7 cellular contexts compared by ENCODE assay signal in genomic region chr13:52608184-52608583, GRCh38. TPM values are rescaled to one million over a fixed set of nuclear protein-coding genes. Genes with fewer than 3 reads are reported as not detected.
A peak's percentile ranks its signal among the peaks of the same experiment; 100 is the strongest.
DNase-seq lines count a peak whose midpoint lies in the region; ATAC-seq, FAIRE-seq and TF ChIP-seq lines count a peak whose summit lies in the region.
"Not testable (repeated sequence)": the region's sequence is repeated elsewhere in the genome, so short reads cannot be mapped to it uniquely, and the experiment has no call there.

No MANE protein-coding gene starts in this region.

- H3K27me3 Mint-ChIP-seq in GM23338 (ENCODE audit: insufficient read depth, low read depth, poor library complexity); astrocyte (ENCODE audit: low read depth, unreplicated experiment); mesothelial cell of epicardium (ENCODE audit: low read depth); progenitor cell of endocrine pancreas: not testable (repeated sequence)

- H2AK5ac ChIP-seq in IMR-90 (ENCODE audit: low read depth, low read length), result peak overlapping the region; percentile 39; the same call in 1 of the 2 replicates

- H3K27me3 ChIP-seq in GM23338 (ENCODE audit: insufficient read depth); IMR-90 (ENCODE audit: control insufficient read depth, insufficient read depth, low read length); PC-3 (ENCODE audit: low read length); astrocyte (ENCODE audit: insufficient read depth, low read length); gastroesophageal sphincter: not testable (repeated sequence)

- H3K56ac ChIP-seq in IMR-90 (ENCODE audit: extremely low read depth, insufficient read depth, low read length), result not testable (repeated sequence)

- not testable (repeated sequence) for H3K9me2 ChIP-seq in GM23338 (ENCODE audit: insufficient read depth); PC-3 (replicated peaks; ENCODE audit: low read length)

- POLR2A ChIA-PET in IMR-90 (lab: Charles Lee; ENCODE audit: unreplicated experiment); PC-3 (lab: Charles Lee; ENCODE audit: unreplicated experiment): not testable (repeated sequence)

- peak; percentile 37 for DNase-seq in GM23338 (ENCODE audit: low spot score)
- not testable (repeated sequence) for DNase-seq in IMR-90; PC-3; astrocyte (ENCODE audit: low read depth); mesothelial cell of epicardium (ENCODE audit: low spot score in 2 of 2, unreplicated experiment in 2 of 2); progenitor cell of endocrine pancreas (ENCODE audit: low spot score, unreplicated experiment)

- TF ChIP-seq POLR2A in IMR-90 (IDR thresholded peaks at IDR 0.05; ENCODE audit: low read depth, low read length); gastroesophageal sphincter (IDR thresholded peaks at IDR 0.05): not testable (repeated sequence)

- not testable (repeated sequence) for H3K36me3 Mint-ChIP-seq in GM23338 (ENCODE audit: low read depth); astrocyte (ENCODE audit: low read depth, unreplicated experiment); mesothelial cell of epicardium; progenitor cell of endocrine pancreas (ENCODE audit: insufficient read depth)

- H4K8ac ChIP-seq in IMR-90 (ENCODE audit: low read depth in 2 of 2, low read length in 2 of 2), result 0 out of 4 replicates have a peak overlapping the region, but pooled peaks of 1 of the 2 experiments have one; percentile 33

- not testable (repeated sequence) for H2BK120ac ChIP-seq in IMR-90 (ENCODE audit: low read depth, low read length)

- not testable (repeated sequence) for H2BK15ac ChIP-seq in IMR-90 (ENCODE audit: low read depth, low read length)

- FAIRE-seq in astrocyte (lab: Jason Lieb, UNC), result not testable (repeated sequence)

- H2AK9ac ChIP-seq in IMR-90 (replicated peaks; ENCODE audit: low read depth, low read length, poor library complexity), result not testable (repeated sequence)

- not testable (repeated sequence) for H3K9ac ChIP-seq in IMR-90 (ENCODE audit: low read depth, low read length); PC-3 (ENCODE audit: low read length); astrocyte (ENCODE audit: low read length)

- H3K79me2 ChIP-seq in GM23338 (replicated peaks; ENCODE audit: insufficient read depth); PC-3 (ENCODE audit: low read length); astrocyte (ENCODE audit: insufficient read depth, low read length): not testable (repeated sequence)

- ATAC-seq in GM23338, result peak; percentile 86
- ATAC-seq in IMR-90 (ENCODE audit: low read depth), result not testable (repeated sequence)
- ATAC-seq in PC-3, result peak; percentile 43; the same call in 1 of the 2 replicates
- peak; percentile 22 for ATAC-seq in gastroesophageal sphincter

- not testable (repeated sequence) for H3K4me3 Mint-ChIP-seq in GM23338; astrocyte (ENCODE audit: unreplicated experiment); mesothelial cell of epicardium; progenitor cell of endocrine pancreas (ENCODE audit: low read depth)

- dilution Hi-C loops in IMR-90 (cut with HindIII; ENCODE audit: low sequenced_read_pairs, unreplicated experiment), result not testable (repeated sequence)

- not testable (repeated sequence) for H3K23ac ChIP-seq in IMR-90 (ENCODE audit: low read depth, low read length)

- H3K9me1 ChIP-seq in IMR-90 (ENCODE audit: insufficient read depth, low read length), result not testable (repeated sequence)

- not testable (repeated sequence) for TF ChIP-seq RAD21 in IMR-90 (IDR thresholded peaks at IDR 0.05; ENCODE audit: low read length)

- WGBS in IMR-90 (ENCODE audit: extremely low coverage in 2 of 2, insufficient read length in 1 of 2), 2 experiments, result 60% methylated on average over 1 of the region's 8 CpGs; no CpG with 5 or more reads in 1 of the 2 experiments
- 49 to 63% methylated on average over 4 to 6 of the region's 8 CpGs for WGBS in gastroesophageal sphincter (ENCODE audit: low coverage in 1 of 2), 2 donors

- CTCF ChIA-PET in IMR-90 (lab: Yijun Ruan, JAX), result interaction anchor here (0.6 kb wide), 1 partner anchor 13 kb away, joined by 7 read pairs; no protein-coding TSS in a partner anchor
- CTCF ChIA-PET in PC-3 (lab: Charles Lee), result not testable (repeated sequence)

- in situ Hi-C loops in IMR-90 (cut with MboI; ENCODE audit: low sequenced_read_pairs), result loop anchor here (25.0 kb wide), 1 partner anchor 529 kb away; no protein-coding TSS in a partner anchor

- H3K4me1 ChIP-seq in GM23338 (ENCODE audit: insufficient read depth); IMR-90 (ENCODE audit: control insufficient read depth, insufficient read depth, low read length); PC-3 (ENCODE audit: insufficient read depth, low read length); astrocyte (ENCODE audit: insufficient read depth, low read length); gastroesophageal sphincter: not testable (repeated sequence)

- not testable (repeated sequence) for H3K4me3 ChIP-seq in GM23338; IMR-90 (ENCODE audit: insufficient read depth, low read depth, low read length); PC-3 (ENCODE audit: low read length); astrocyte (ENCODE audit: insufficient read depth, low read depth, low read length); gastroesophageal sphincter

- intact Hi-C loops in IMR-90 (cut with micrococcal nuclease); PC-3 (cut with micrococcal nuclease): not testable (repeated sequence)

- peak overlapping the region; percentile 51; the same call in 1 of the 2 replicates for H4K5ac ChIP-seq in IMR-90 (ENCODE audit: low read depth, low read length)

- H3K4ac ChIP-seq in IMR-90 (ENCODE audit: low read depth, low read length), result peak overlapping the region; percentile 65; the same call in 1 of the 2 replicates

- not testable (repeated sequence) for H4K91ac ChIP-seq in IMR-90 (ENCODE audit: insufficient read depth, low read depth, low read length)

- H3K4me1 Mint-ChIP-seq in GM23338; astrocyte (ENCODE audit: low read depth, unreplicated experiment); mesothelial cell of epicardium: not testable (repeated sequence)
- peaks cover 14% of the 10 kb centered on the region for H3K4me1 Mint-ChIP-seq in progenitor cell of endocrine pancreas (ENCODE audit: low read depth)

- H2BK20ac ChIP-seq in IMR-90 (ENCODE audit: low read depth, low read length), result not testable (repeated sequence)

- not testable (repeated sequence) for H3F3A ChIP-seq in GM23338 (replicated peaks; ENCODE audit: low read depth); PC-3 (ENCODE audit: low read length, unreplicated experiment)

- H3K27ac Mint-ChIP-seq in GM23338 (peak overlapping the region; percentile 31; the same call in 1 of the 2 replicates), mesothelial cell of epicardium (peak overlapping the region; percentile 62), progenitor cell of endocrine pancreas (peak overlapping the region; percentile 14)
- not testable (repeated sequence) for H3K27ac Mint-ChIP-seq in astrocyte (ENCODE audit: unreplicated experiment)

- not testable (repeated sequence) for TF ChIP-seq EP300 in gastroesophageal sphincter (IDR thresholded peaks at IDR 0.05)

- not testable (repeated sequence) for H4K20me1 ChIP-seq in GM23338 (replicated peaks; ENCODE audit: insufficient read depth); IMR-90 (ENCODE audit: insufficient read depth, low read length); PC-3 (ENCODE audit: low read length); astrocyte (ENCODE audit: insufficient read depth, low read length)

- not testable (repeated sequence) for H3K79me1 ChIP-seq in IMR-90 (ENCODE audit: low read depth in 1 of 2, low read length in 2 of 2)

- H3K18ac ChIP-seq in IMR-90 (ENCODE audit: low read depth, low read length), result not testable (repeated sequence)

- H2AFZ ChIP-seq in GM23338, result peak overlapping the region; percentile 59; the same call in 1 of the 2 replicates
- not testable (repeated sequence) for H2AFZ ChIP-seq in IMR-90 (replicated peaks; ENCODE audit: low read length, poor library complexity); PC-3 (ENCODE audit: low read length)
- peak overlapping the region; percentile 10 for H2AFZ ChIP-seq in astrocyte (ENCODE audit: low read depth, low read length)

- H3K9me3 ChIP-seq in IMR-90 (ENCODE audit: control insufficient read depth, insufficient read depth, low read length); PC-3 (ENCODE audit: low read length); astrocyte (ENCODE audit: insufficient read depth, low read depth, low read length); gastroesophageal sphincter: not testable (repeated sequence)

- BruUV-seq in IMR-90 (replicated peaks; lab: Mats Ljungman, UMichigan); PC-3 (replicated peaks; lab: Mats Ljungman, UMichigan): not testable (repeated sequence)

- not testable (repeated sequence) for H3K4me2 ChIP-seq in GM23338; IMR-90 (ENCODE audit: low read depth, low read length); PC-3 (ENCODE audit: low read length); astrocyte (ENCODE audit: low read length)

- H3K36me3 ChIP-seq in GM23338 (ENCODE audit: insufficient read depth); IMR-90 (ENCODE audit: control insufficient read depth, insufficient read depth, low read length); PC-3 (ENCODE audit: low read depth, low read length); astrocyte (ENCODE audit: insufficient read depth, low read length); gastroesophageal sphincter: not testable (repeated sequence)

- not testable (repeated sequence) for H3K27ac ChIP-seq in GM23338 (ENCODE audit: low read depth); IMR-90 (ENCODE audit: insufficient read depth, low read length); PC-3 (ENCODE audit: low read length); astrocyte (ENCODE audit: low read depth, low read length); gastroesophageal sphincter

- H3K14ac ChIP-seq in IMR-90 (replicated peaks; ENCODE audit: low read depth, low read length), result not testable (repeated sequence)

- peak in 1 of 2 experiments; percentile 40; a peak in 2 of 4 replicates for TF ChIP-seq CTCF in GM23338 (conservative IDR thresholded peaks at IDR 0.05; ENCODE audit: low read depth in 2 of 2)
- TF ChIP-seq CTCF in IMR-90 (conservative IDR thresholded peaks at IDR 0.05; ENCODE audit: low read depth, low read length); PC-3 (conservative IDR thresholded peaks at IDR 0.05; ENCODE audit: low read depth, low read length); astrocyte (IDR thresholded peaks at IDR 0.05; ENCODE audit: insufficient read depth, low read depth, low read length); gastroesophageal sphincter (IDR thresholded peaks at IDR 0.05); mesothelial cell of epicardium (IDR thresholded peaks at IDR 0.05; ENCODE audit: unreplicated experiment); progenitor cell of endocrine pancreas (IDR thresholded peaks at IDR 0.05; ENCODE audit: unreplicated experiment): not testable (repeated sequence)

- not testable (repeated sequence) for H3K9me3 Mint-ChIP-seq in GM23338; astrocyte (ENCODE audit: unreplicated experiment); mesothelial cell of epicardium; progenitor cell of endocrine pancreas (ENCODE audit: low read depth)

- H2BK5ac ChIP-seq in IMR-90 (ENCODE audit: low read depth, low read length, poor library complexity, severe bottlenecking), result not testable (repeated sequence)

RNA-seq across cellular contexts. Expression of gene HNRNPA1L2, which starts 34.0 kb away (rescaled TPM):
- 3.3 and 3.6 TPM in 2 replicates for total RNA-seq in GM23338 (2014; rRNA removed; shearing (Covaris generic))
- polyA plus RNA-seq in GM23338 (2016; fragmentation: Nextera tagmentation; extraction: Ambion mirVana) (7.2 and 9.4 TPM in 2 replicates), IMR-90 (2012; rRNA removed) (9.1 and 9.3 TPM in 2 replicates)
- total RNA-seq in IMR-90 (2012; rRNA removed) (3.4 and 3.9 TPM in 2 replicates), PC-3 (2014; rRNA removed) (3.4 and 6.2 TPM in 2 replicates), astrocyte (6.4 and 6.7 TPM in 2 replicates), gastroesophageal sphincter (1 to 10 TPM; 2.3 to 4.8 (median 2.8) TPM), mesothelial cell of epicardium (16.4 to 18.5 TPM (median 18.1 TPM) in 3 replicates), progenitor cell of endocrine pancreas (10.7 and 12.0 TPM in 2 replicates)
- 0.78 and 1.5 TPM in 2 replicates for polyA plus RNA-seq in IMR-90 (2012; cell fraction: cytosol; rRNA removed)
- 2.4 and 11.3 TPM in 2 replicates for polyA plus RNA-seq in IMR-90 (2012; cell fraction: nucleus; rRNA removed; ENCODE audit: low replicate concordance)

RNA-seq across cellular contexts. Expression of gene SUGT1, which starts 44.5 kb away (rescaled TPM):
- 60.9 and 61.3 TPM in 2 replicates for total RNA-seq in GM23338 (2014; rRNA removed; shearing (Covaris generic))
- polyA plus RNA-seq in GM23338 (2016; fragmentation: Nextera tagmentation; extraction: Ambion mirVana), result 153 and 172 TPM in 2 replicates
- 21.5 and 41.4 TPM in 2 replicates for total RNA-seq in IMR-90 (2012; rRNA removed)
- 24.6 and 25.6 TPM in 2 replicates for polyA plus RNA-seq in IMR-90 (2012; rRNA removed)
- polyA plus RNA-seq in IMR-90 (2012; cell fraction: cytosol; rRNA removed), result 10.5 and 18.4 TPM in 2 replicates
- 4.3 and 14.6 TPM in 2 replicates for polyA plus RNA-seq in IMR-90 (2012; cell fraction: nucleus; rRNA removed; ENCODE audit: low replicate concordance)
- total RNA-seq in PC-3 (2014; rRNA removed), result 26.0 and 29.3 TPM in 2 replicates
- 79.3 and 87.3 TPM in 2 replicates for total RNA-seq in astrocyte
- total RNA-seq in gastroesophageal sphincter, result 10 to 100 TPM; 31.9 to 53.7 (median 48.9) TPM
- total RNA-seq in mesothelial cell of epicardium, result 38.5 to 42.4 TPM (median 41.6 TPM) in 3 replicates
- total RNA-seq in progenitor cell of endocrine pancreas, result 67.8 and 68.0 TPM in 2 replicates
